8 cellular contexts compared by ENCODE assay signal in genomic region chr4:151409470-151410313, GRCh38. TPM values are rescaled to one million over a fixed set of nuclear protein-coding genes. Genes with fewer than 3 reads are reported as not detected.
DNase-seq lines count a peak whose midpoint lies in the region; ATAC-seq lines count a peak whose summit lies in the region.

No MANE protein-coding gene starts in this region.

- no peak for ATAC-seq in HG02870 (IDR thresholded peaks at IDR 0.05; ENCODE audit: unreplicated experiment)

- H3K4me3 ChIP-seq in ectodermal cell (ENCODE audit: insufficient read depth, low read depth, low read length) (peak overlapping the region; percentile 59), mesodermal cell (ENCODE audit: extremely low read depth, insufficient read depth, low read length, poor library complexity, severe bottlenecking) (peak overlapping the region; percentile 48), urinary bladder (ENCODE audit: low read depth, low read length) (peak overlapping the region; percentile 48)

- WGBS in ectodermal cell, 2 experiments = 2% methylated on average over 27 of the region's 27 CpGs
- 1 to 4% methylated on average over 11 to 22 of the region's 27 CpGs for WGBS in mesodermal cell (ENCODE audit: insufficient coverage in 2 of 2), 2 experiments
- 12% methylated on average over 27 of the region's 27 CpGs for WGBS in urinary bladder

- peaks cover 42% of the 10 kb centered on the region for H3K27me3 ChIP-seq in ectodermal cell (ENCODE audit: control insufficient read depth, insufficient read depth, low read length, poor library complexity, severe bottlenecking)

- H3K9me3 ChIP-seq in ectodermal cell (ENCODE audit: control insufficient read depth, low read length) (no peaks in the 10 kb centered on the region), mesodermal cell (ENCODE audit: control insufficient read depth, low read length) (no peaks in the 10 kb centered on the region)

- no peaks in the 10 kb centered on the region for H3K4me1 ChIP-seq in ectodermal cell (ENCODE audit: control insufficient read depth, insufficient read depth, low read length)
- peaks cover 5% of the 10 kb centered on the region for H3K4me1 ChIP-seq in mesodermal cell (ENCODE audit: control insufficient read depth, insufficient read depth, low read length, poor library complexity, severe bottlenecking)
- H3K4me1 ChIP-seq in urinary bladder (ENCODE audit: insufficient read depth) = no peaks in the 10 kb centered on the region

- peak; percentile 67 for DNase-seq in activated effector memory CD4-positive, alpha-beta T cell treated with anti-CD3 and anti-CD28 coated beads, Interleukin-2, amount 50 U/mL, for 16 hours
- no peak for DNase-seq in activated effector memory CD4-positive, alpha-beta T cell treated with Interleukin-2 at 50 U/mL for 16 hours
- DNase-seq in SW480 (ENCODE audit: low spot score) (peak; percentile 87), OCI-M2 (lab: John Stamatoyannopoulos, UW; ENCODE audit: unreplicated experiment) (no peak)

- H3K27ac ChIP-seq in ectodermal cell (ENCODE audit: insufficient read depth, low read depth, low read length, poor library complexity, severe bottlenecking) (no peak overlapping the region), mesodermal cell (ENCODE audit: low read depth, low read length, severe bottlenecking) (no peak overlapping the region), urinary bladder (ENCODE audit: low read depth) (peak overlapping the region; percentile 59)

- H3K36me3 ChIP-seq in ectodermal cell (ENCODE audit: control insufficient read depth, insufficient read depth, low read length) (no peaks in the 10 kb centered on the region), mesodermal cell (ENCODE audit: control insufficient read depth, insufficient read depth, low read length) (no peaks in the 10 kb centered on the region), urinary bladder (ENCODE audit: insufficient read depth) (no peaks in the 10 kb centered on the region)

RNA-seq across cellular contexts. Expression of gene FHIP1A, which starts 0.7 kb away (rescaled TPM):
- polyA plus RNA-seq in ectodermal cell (2013, experiment 1 of 4) = 4.8 TPM
- polyA plus RNA-seq in ectodermal cell (2013, experiment 2 of 4) = 7.1 TPM
- 2.9 TPM for polyA plus RNA-seq in ectodermal cell (2013, experiment 3 of 4)
- polyA plus RNA-seq in ectodermal cell (2013, experiment 4 of 4) = 2.7 TPM
- 0.33 TPM for polyA plus RNA-seq in mesodermal cell (2013, experiment 1 of 2)
- polyA plus RNA-seq in mesodermal cell (2013, experiment 2 of 2) = 0.35 TPM
- total RNA-seq in urinary bladder = 7.7 TPM
- 1.2 TPM for polyA plus RNA-seq in urinary bladder

Comparison
In these comparisons a context has a peak if more than half of its experiments do, and no peak if none do; other contexts are left out.
1. DNase-seq: peak in activated effector memory CD4-positive, alpha-beta T cell treated with anti-CD3 and anti-CD28 coated beads, Interleukin-2, amount 50 U/mL, for 16 hours (single experiment) and SW480 (single experiment); none in activated effector memory CD4-positive, alpha-beta T cell treated with Interleukin-2 at 50 U/mL for 16 hours (single experiment) and OCI-M2 (single experiment).
2. Peak in every context shown above with its lines, with median percentiles within 50 percentile points of each other: H3K4me3 ChIP-seq.